Comparison of ENCODE assay signal across 22 cellular contexts in the genomic region with DNA sequence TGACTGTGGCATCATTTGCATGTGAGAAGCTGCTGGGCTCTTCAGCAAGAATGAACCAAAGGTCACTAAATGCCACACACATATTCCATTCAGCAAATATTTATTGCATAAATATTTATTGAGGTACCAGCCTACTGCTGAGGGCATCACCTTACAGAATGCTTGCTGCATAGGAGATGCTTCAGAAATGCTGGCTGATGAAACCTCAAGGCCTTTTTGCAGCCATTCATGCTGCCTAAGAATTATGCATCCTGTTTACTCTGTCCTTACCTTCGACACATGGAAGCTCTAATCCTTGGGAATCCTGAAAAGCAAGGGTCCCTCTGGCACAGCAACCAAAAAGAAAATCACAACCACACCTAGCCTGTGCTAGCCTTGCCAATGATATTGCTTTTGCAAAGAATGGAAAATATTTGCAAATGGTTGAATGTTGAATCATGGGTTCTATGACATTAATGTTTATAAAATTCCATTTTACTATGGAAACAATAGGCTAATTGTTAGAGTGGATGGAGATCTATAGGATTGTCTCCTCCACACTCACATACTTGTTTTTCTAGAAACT.
"Had no signal": no experiment of that assay in that cellular context is flagged by ENCODE, and none has a peak within 500 bp of the region (broad histone marks: within the 10 kb centered on the region; RNA-seq: fewer than 3 reads in every experiment).

No MANE protein-coding gene starts in this region.

- H3K27me3 ChIP-seq: colonic mucosa, gastrocnemius medialis, right atrium auricular region, sigmoid colon, stomach, thyroid gland, vagina had no signal

- DNase-seq: colonic mucosa; effector CD8-positive, alpha-beta T cell; endodermal cell; foreskin fibroblast; gastrocnemius medialis; head of caudate nucleus; left ventricle myocardium superior; lower lobe of right lung; midbrain; naive thymus-derived CD4-positive, alpha-beta T cell; nephron progenitor cell; nucleus accumbens; sigmoid colon; stimulated activated naive B cell treated with anti-CD40 and anti-IgM and Interleukin-4, amounts not matched to agents 10 μg/mL and 1 μg/mL and 100 μg/mL, for 72 hours; stomach; thyroid gland; trophoblast cell had no signal

- H3K27ac ChIP-seq: colonic mucosa, epithelial cell of prostate, gastrocnemius medialis, lower lobe of right lung, prostate gland, right atrium auricular region, sigmoid colon, stomach, thyroid gland, vagina had no signal

- H3K4me1 ChIP-seq: colonic mucosa, prostate gland, thyroid gland, vagina had no signal

- H3K36me3 ChIP-seq: colonic mucosa, gastrocnemius medialis, lower lobe of right lung, prostate gland, right atrium auricular region, sigmoid colon, stomach, thyroid gland, vagina had no signal

- H3K4me3 ChIP-seq: colonic mucosa, gastrocnemius medialis, lower lobe of right lung, prostate gland, right atrium auricular region, sigmoid colon, stomach, thyroid gland, vagina had no signal

- ATAC-seq: esophagus mucosa; gastrocnemius medialis; left ventricle myocardium superior; lower lobe of right lung; naive thymus-derived CD4-positive, alpha-beta T cell; stimulated activated naive B cell treated with anti-CD40 and anti-IgM and Interleukin-4, amounts not matched to agents 10 μg/mL and 1 μg/mL and 100 μg/mL, for 72 hours had no signal

- H3K9me3 ChIP-seq: colonic mucosa, gastrocnemius medialis, lower lobe of right lung, prostate gland, right atrium auricular region, sigmoid colon, stomach, thyroid gland, vagina had no signal
